Comparison of ENCODE assay signal across 28 cellular contexts in genomic region chr18:3040183-3040582, GRCh38.
"Had no signal": no experiment of that assay in that cellular context is flagged by ENCODE, and none has a peak within 500 bp of the region (broad histone marks: within the 10 kb centered on the region; RNA-seq: fewer than 3 reads in every experiment).

No MANE protein-coding gene starts in this region.

- H3K4me3 ChIP-seq: body of pancreas, cardiac muscle cell, colonic mucosa, lower lobe of right lung, neural progenitor cell, psoas muscle, right atrium auricular region, SJCRH30, smooth muscle cell, thoracic aorta, uterus had no signal

- H3K27me3 Mint-ChIP-seq: activated B cell treated with CpG ODN at 0.5 μM for 24 hours; activated CD8-positive, alpha-beta T cell treated with anti-CD3 and anti-CD28 coated beads for 36 hours; naive thymus-derived CD8-positive, alpha-beta T cell had no signal

- H3K36me3 Mint-ChIP-seq: naive thymus-derived CD8-positive, alpha-beta T cell; neural progenitor cell had no signal

- H3K4me3 Mint-ChIP-seq: activated B cell treated with CpG ODN at 0.5 μM for 24 hours; activated CD8-positive, alpha-beta T cell treated with anti-CD3 and anti-CD28 coated beads for 36 hours; naive thymus-derived CD8-positive, alpha-beta T cell; neural progenitor cell; T-helper 2 cell treated with Interferon-gamma antibody and Interleukin-4, amounts not matched to agents 5 μg/mL and 100 μg/mL, for 36 hours had no signal

- DNase-seq: activated B cell treated with CpG ODN at 0.5 μM for 24 hours; activated CD8-positive, alpha-beta T cell treated with anti-CD3 and anti-CD28 coated beads for 36 hours; activated gamma-delta T cell; activated naive CD4-positive, alpha-beta T cell treated with anti-CD3 and anti-CD28 coated beads, Interleukin-2, amount 50 U/mL, for 16 hours; anterior cingulate cortex; body of pancreas; cerebellar nuclear complex; colonic mucosa; effector CD8-positive, alpha-beta T cell; kidney glomerular epithelial cell; lower lobe of right lung; mesenchymal stem cell; naive thymus-derived CD8-positive, alpha-beta T cell; occipital lobe; psoas muscle; SJCRH30; stimulated activated CD4-positive, alpha-beta T cell treated with anti-CD3 and anti-CD28 coated beads, Interleukin-2, amount 100 ng/mL, for 24 hours; stimulated activated naive CD4-positive, alpha-beta T cell; trophoblast cell; uterus had no signal

- ATAC-seq: activated CD8-positive, alpha-beta T cell treated with anti-CD3 and anti-CD28 coated beads for 36 hours; body of pancreas; left lobe of liver; lower lobe of right lung; naive thymus-derived CD8-positive, alpha-beta T cell; psoas muscle had no signal

- H3K27ac Mint-ChIP-seq: activated B cell treated with CpG ODN at 0.5 μM for 24 hours; activated CD8-positive, alpha-beta T cell treated with anti-CD3 and anti-CD28 coated beads for 36 hours; neural progenitor cell; T-helper 2 cell treated with Interferon-gamma antibody and Interleukin-4, amounts not matched to agents 5 μg/mL and 100 μg/mL, for 36 hours had no signal

- H3K27me3 ChIP-seq: body of pancreas, cardiac muscle cell, colonic mucosa, neural progenitor cell, right atrium auricular region, SJCRH30, uterus had no signal

- H3K9me3 Mint-ChIP-seq: activated B cell treated with CpG ODN at 0.5 μM for 24 hours; activated CD8-positive, alpha-beta T cell treated with anti-CD3 and anti-CD28 coated beads for 36 hours; naive thymus-derived CD8-positive, alpha-beta T cell; T-helper 2 cell treated with Interferon-gamma antibody and Interleukin-4, amounts not matched to agents 5 μg/mL and 100 μg/mL, for 36 hours had no signal

- H3K36me3 ChIP-seq: cardiac muscle cell, colonic mucosa, lower lobe of right lung, neural progenitor cell, right atrium auricular region, SJCRH30, thoracic aorta, uterus had no signal

- FAIRE-seq: frontal cortex had no signal
